25 cellular contexts compared by ENCODE assay signal in genomic region chr7:80393786-80394185, GRCh38.
DNase-seq lines count a peak whose midpoint lies in the region; ATAC-seq lines count a peak whose summit lies in the region.
"Had no signal": no experiment of that assay in that cellular context is flagged by ENCODE, and none has a peak within 500 bp of the region (broad histone marks: within the 10 kb centered on the region; RNA-seq: fewer than 3 reads in every experiment).

No MANE protein-coding gene starts in this region.

- peak; percentile 54 for DNase-seq in NCI-H187 treated with DMSO at 0.1 percent for 48 hours (lab: John Stamatoyannopoulos, UW)
- DNase-seq in NCI-H345 treated with DMSO at 0.1 percent for 48 hours (lab: John Stamatoyannopoulos, UW; ENCODE audit: unreplicated experiment): peak; percentile 91
- no peak for DNase-seq in NCI-H524 treated with DMSO at 0.1 percent for 48 hours (lab: John Stamatoyannopoulos, UW)
- DNase-seq in NOMO-1 treated with DMSO at 0.1 percent for 48 hours (lab: John Stamatoyannopoulos, UW; ENCODE audit: unreplicated experiment): no peak
- DNase-seq: activated B cell treated with CpG ODN at 0.5 μM for 24 hours; activated CD4-positive, alpha-beta T cell treated with anti-CD3 and anti-CD28 coated beads, Interleukin-2, amount 50 U/mL, for 4 hours; cortex of kidney; EL; gastrocnemius medialis; GM23248; KG1; left colon; mesenchymal stem cell; MG63; NCI-H1694; sigmoid colon; SJCRH30; stimulated activated naive CD4-positive, alpha-beta T cell had no signal

- no peak for ATAC-seq in GM21786 (IDR thresholded peaks at IDR 0.05; ENCODE audit: unreplicated experiment)
- ATAC-seq in GM19455 (IDR thresholded peaks at IDR 0.05; ENCODE audit: unreplicated experiment): no peak
- ATAC-seq: activated T-helper 17 cell treated with anti-CD3 and anti-CD28 coated beads, Interleukin-2, amount 50 U/mL, for 72 hours; gastrocnemius medialis; GM12878; left colon had no signal

- H3K27ac ChIP-seq in angular gyrus (ENCODE audit: low read depth, low read length): peak overlapping the region; percentile 3
- H3K27ac ChIP-seq: gastrocnemius medialis, GM23248, hepatocyte, prostate gland, sigmoid colon, SJCRH30 had no signal

Comparison
In these comparisons a context has a peak if more than half of its experiments do, and no peak if none do; other contexts are left out.
1. DNase-seq: peak in NCI-H187 treated with DMSO at 0.1 percent for 48 hours (single experiment) and NCI-H345 treated with DMSO at 0.1 percent for 48 hours (single experiment); none in NCI-H524 treated with DMSO at 0.1 percent for 48 hours (single experiment) and NOMO-1 treated with DMSO at 0.1 percent for 48 hours (single experiment).